9 cellular contexts compared by ENCODE assay signal in the genomic region with DNA sequence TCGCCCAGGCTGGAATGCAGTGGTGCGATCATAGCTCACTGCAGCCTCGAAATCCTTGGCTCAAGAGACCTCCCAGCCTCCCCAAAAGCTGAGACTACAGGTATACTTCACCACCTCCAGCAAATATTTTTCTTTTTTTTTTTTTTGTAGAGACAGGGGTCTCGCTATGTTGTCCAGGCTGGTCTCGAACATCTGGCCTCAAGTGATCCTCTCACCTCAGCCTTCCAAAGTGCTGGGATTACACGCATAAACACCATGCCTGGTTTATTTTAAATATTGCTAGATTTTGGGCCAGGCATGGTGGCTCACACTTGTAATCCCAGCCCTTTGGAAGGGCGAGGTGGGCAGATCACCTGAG. TPM values are rescaled to one million over a fixed set of nuclear protein-coding genes. Genes with fewer than 3 reads are reported as not detected.
A peak's percentile ranks its signal among the peaks of the same experiment; 100 is the strongest.
DNase-seq lines count a peak whose midpoint lies in the region; ATAC-seq and TF ChIP-seq lines count a peak whose summit lies in the region.
"Had no signal": no experiment of that assay in that cellular context is flagged by ENCODE, and none has a peak within 500 bp of the region (broad histone marks: within the 10 kb centered on the region; RNA-seq: fewer than 3 reads in every experiment).

No MANE protein-coding gene starts in this region.

- ATAC-seq in GM21390 (IDR thresholded peaks at IDR 0.05; ENCODE audit: unreplicated experiment) = no peak

- no peak for TF ChIP-seq RAD21 in neural cell (conservative IDR thresholded peaks at IDR 0.05)

- no peaks in the 10 kb centered on the region for H3F3A ChIP-seq in neural cell (ENCODE audit: insufficient read depth, low read length, poor library complexity, severe bottlenecking)

- H3K27me3 ChIP-seq in ACC112 (ENCODE audit: insufficient read depth, low read length) = no peaks in the 10 kb centered on the region
- H3K27me3 ChIP-seq in duodenal mucosa (ENCODE audit: control insufficient read depth in 1 of 2, insufficient read depth in 2 of 2, low read length in 2 of 2) = no peaks in the 10 kb centered on the region
- H3K27me3 ChIP-seq in neural cell (ENCODE audit: insufficient read depth, low read depth, low read length) = no peaks in the 10 kb centered on the region

- H2AFZ ChIP-seq in ACC112 (ENCODE audit: low read length, unreplicated experiment) = no peak overlapping the region
- H2AFZ ChIP-seq in neural cell (ENCODE audit: low read depth, low read length) = no peak overlapping the region

- in situ Hi-C loops in G401 (cut with HindIII; ENCODE audit: low sequenced_read_pairs) = no loop called here

- TF ChIP-seq EP300 in neural cell (conservative IDR thresholded peaks at IDR 0.05; ENCODE audit: poor library complexity, severe bottlenecking) = no peak

- H3K4me1 ChIP-seq in ACC112 (ENCODE audit: control insufficient read depth, insufficient read depth, low read length, unreplicated experiment) (peaks cover 25% of the 10 kb centered on the region), duodenal mucosa (ENCODE audit: control insufficient read depth in 1 of 2, insufficient read depth in 2 of 2, low read length in 2 of 2) (peaks cover 17 to 28% of the 10 kb centered on the region in 2 donors)

- no peaks in the 10 kb centered on the region for H3K79me2 ChIP-seq in ACC112 (ENCODE audit: control insufficient read depth, insufficient read depth, low read length, unreplicated experiment)
- H3K79me2 ChIP-seq in neural cell (replicated peaks; ENCODE audit: insufficient read depth, low read length) = no peaks in the 10 kb centered on the region

- no peak overlapping the region for H3K4me2 ChIP-seq in neural cell (ENCODE audit: low read length)

- no peaks in the 10 kb centered on the region for H4K20me1 ChIP-seq in neural cell (ENCODE audit: insufficient read depth)

- H3K9me3 ChIP-seq in duodenal mucosa (ENCODE audit: control insufficient read depth in 1 of 2, low read length in 2 of 2) (no peaks in the 10 kb centered on the region), neural cell (ENCODE audit: low read length) (no peaks in the 10 kb centered on the region)

- DNase-seq in Jurkat, Clone E6-1 (ENCODE audit: low read depth, low spot score) = no peak
- DNase-seq in G401 (ENCODE audit: low spot score) (no peak), inferior parietal cortex (ENCODE audit: extremely low spot score) (no peak), NCI-H82 (lab: John Stamatoyannopoulos, UW) (no peak)
- DNase-seq: C1 segment of cervical spinal cord had no signal

- H3K9ac ChIP-seq in duodenal mucosa (ENCODE audit: low read depth in 1 of 2, low read length in 2 of 2) (peak overlapping the region; percentile 54 to 69), neural cell (ENCODE audit: low read length) (peak overlapping the region; percentile 76)

- H3K36me3 ChIP-seq in ACC112 (ENCODE audit: insufficient read depth, low read length) (no peaks in the 10 kb centered on the region), duodenal mucosa (ENCODE audit: control insufficient read depth in 1 of 2, insufficient read depth in 2 of 2, low read length in 2 of 2) (peaks cover 0 to 4% of the 10 kb centered on the region in 2 donors), neural cell (ENCODE audit: insufficient read depth, low read length) (no peaks in the 10 kb centered on the region)

- H3K9me2 ChIP-seq in neural cell (ENCODE audit: insufficient read depth, low read length) = no peaks in the 10 kb centered on the region

- H3K27ac ChIP-seq in ACC112 (ENCODE audit: low read depth, low read length) = peak overlapping the region; percentile 2
- no peak overlapping the region for H3K27ac ChIP-seq in duodenal mucosa (ENCODE audit: low read depth, low read length)
- H3K27ac ChIP-seq in neural cell (ENCODE audit: low read length) = peak overlapping the region; percentile 91

- TF ChIP-seq CTCF in neural cell (IDR thresholded peaks at IDR 0.05; ENCODE audit: poor library complexity, severe bottlenecking) = no peak

- H3K4me3 ChIP-seq in ACC112 (ENCODE audit: low read depth, low read length) (peak overlapping the region; percentile 38), duodenal mucosa (ENCODE audit: low read depth in 1 of 2, low read length in 2 of 2) (peak overlapping the region; percentile 64 to 77), neural cell (ENCODE audit: low read length) (peak overlapping the region; percentile 72)
- H3K4me3 ChIP-seq in Jurkat, Clone E6-1 (ENCODE audit: low read length) = peak overlapping the region; percentile 64

TF ChIP-seq in neural cell, 6 proteins besides CTCF, POLR2A, EP300 and RAD21:
- no peak for TF ChIP-seq SMC3 (conservative IDR thresholded peaks at IDR 0.05; ENCODE audit: poor library complexity)
- TF ChIP-seq MXI1 (conservative IDR thresholded peaks at IDR 0.05; ENCODE audit: poor library complexity, severe bottlenecking) = no peak
- no peak for TF ChIP-seq TAF1 (IDR thresholded peaks at IDR 0.05; ENCODE audit: low read depth)
- TF ChIP-seq, protein P1, sequence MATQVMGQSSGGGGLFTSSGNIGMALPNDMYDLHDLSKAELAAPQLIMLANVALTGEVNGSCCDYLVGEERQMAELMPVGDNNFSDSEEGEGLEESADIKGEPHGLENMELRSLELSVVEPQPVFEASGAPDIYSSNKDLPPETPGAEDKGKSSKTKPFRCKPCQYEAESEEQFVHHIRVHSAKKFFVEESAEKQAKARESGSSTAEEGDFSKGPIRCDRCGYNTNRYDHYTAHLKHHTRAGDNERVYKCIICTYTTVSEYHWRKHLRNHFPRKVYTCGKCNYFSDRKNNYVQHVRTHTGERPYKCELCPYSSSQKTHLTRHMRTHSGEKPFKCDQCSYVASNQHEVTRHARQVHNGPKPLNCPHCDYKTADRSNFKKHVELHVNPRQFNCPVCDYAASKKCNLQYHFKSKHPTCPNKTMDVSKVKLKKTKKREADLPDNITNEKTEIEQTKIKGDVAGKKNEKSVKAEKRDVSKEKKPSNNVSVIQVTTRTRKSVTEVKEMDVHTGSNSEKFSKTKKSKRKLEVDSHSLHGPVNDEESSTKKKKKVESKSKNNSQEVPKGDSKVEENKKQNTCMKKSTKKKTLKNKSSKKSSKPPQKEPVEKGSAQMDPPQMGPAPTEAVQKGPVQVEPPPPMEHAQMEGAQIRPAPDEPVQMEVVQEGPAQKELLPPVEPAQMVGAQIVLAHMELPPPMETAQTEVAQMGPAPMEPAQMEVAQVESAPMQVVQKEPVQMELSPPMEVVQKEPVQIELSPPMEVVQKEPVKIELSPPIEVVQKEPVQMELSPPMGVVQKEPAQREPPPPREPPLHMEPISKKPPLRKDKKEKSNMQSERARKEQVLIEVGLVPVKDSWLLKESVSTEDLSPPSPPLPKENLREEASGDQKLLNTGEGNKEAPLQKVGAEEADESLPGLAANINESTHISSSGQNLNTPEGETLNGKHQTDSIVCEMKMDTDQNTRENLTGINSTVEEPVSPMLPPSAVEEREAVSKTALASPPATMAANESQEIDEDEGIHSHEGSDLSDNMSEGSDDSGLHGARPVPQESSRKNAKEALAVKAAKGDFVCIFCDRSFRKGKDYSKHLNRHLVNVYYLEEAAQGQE (IDR thresholded peaks at IDR 0.05; ENCODE audit: borderline replicate concordance) = no peak
- no peak for TF ChIP-seq POLR2AphosphoS5 (IDR thresholded peaks at IDR 0.05)
- TF ChIP-seq EZH2 (IDR thresholded peaks at IDR 0.05; ENCODE audit: borderline replicate concordance, insufficient read depth, low read length, poor library complexity, severe bottlenecking) = no peak

RNA-seq across cellular contexts. Expression of gene UBC, which starts 26.7 kb away (rescaled TPM):
- polyA plus RNA-seq in Jurkat, Clone E6-1 (2012; ENCODE audit: insufficient read depth, insufficient read length) = 1,177 TPM
- 1,173 and 1,177 TPM in 2 replicates for polyA plus RNA-seq in neural cell
- 1,245 and 1,326 TPM in 2 replicates for polyA minus RNA-seq in neural cell
- 869 and 1,083 TPM in 2 replicates for total RNA-seq in G401 (2014; rRNA removed; shearing (Covaris generic))

RNA-seq across cellular contexts. Expression of gene DHX37, which starts 47.8 kb away (rescaled TPM):
- polyA plus RNA-seq in Jurkat, Clone E6-1 (2012; ENCODE audit: insufficient read depth, insufficient read length) = 30.3 TPM
- polyA plus RNA-seq in neural cell = 4.7 and 5.2 TPM in 2 replicates
- polyA minus RNA-seq in neural cell = 8.1 and 8.3 TPM in 2 replicates
- 39.4 and 46.6 TPM in 2 replicates for total RNA-seq in G401 (2014; rRNA removed; shearing (Covaris generic))

RNA-seq across cellular contexts. Expression of gene BRI3BP, which starts 52.3 kb away (rescaled TPM):
- polyA plus RNA-seq in Jurkat, Clone E6-1 (2012; ENCODE audit: insufficient read depth, insufficient read length) = 18.2 TPM
- polyA plus RNA-seq in neural cell = 10.1 and 11.0 TPM in 2 replicates
- polyA minus RNA-seq in neural cell = 21.9 and 24.1 TPM in 2 replicates
- 8.4 and 11.8 TPM in 2 replicates for total RNA-seq in G401 (2014; rRNA removed; shearing (Covaris generic))
